Comparison of ENCODE assay signal across 27 cellular contexts in the genomic region with DNA sequence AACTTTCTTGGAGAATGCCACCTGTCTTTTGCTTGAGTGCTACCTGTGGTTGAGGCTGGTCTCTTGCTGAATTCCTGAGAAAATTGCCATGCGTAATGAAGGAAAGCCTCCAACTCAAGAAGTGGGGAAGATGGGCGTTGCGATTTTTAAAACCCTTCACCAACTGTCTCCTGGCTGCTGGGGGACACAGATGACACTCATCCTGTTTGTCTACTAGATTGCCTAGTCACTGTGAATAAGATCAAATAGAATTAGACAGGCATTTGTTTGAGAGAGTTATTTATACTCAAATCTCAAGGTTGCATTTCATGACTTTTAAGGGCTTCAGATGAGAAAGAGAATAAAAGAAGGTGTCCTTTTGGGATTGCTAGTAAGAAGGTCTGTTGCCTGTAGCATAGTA.
"Had no signal": no experiment of that assay in that cellular context is flagged by ENCODE, and none has a peak within 500 bp of the region (broad histone marks: within the 10 kb centered on the region; RNA-seq: fewer than 3 reads in every experiment).

No MANE protein-coding gene starts in this region.

- H2AFZ ChIP-seq: hepatocyte, parathyroid adenoma had no signal

- H3K27ac Mint-ChIP-seq: naive thymus-derived CD8-positive, alpha-beta T cell; progenitor cell of endocrine pancreas; stimulated activated effector memory CD8-positive, alpha-beta T cell treated with anti-CD3 and anti-CD28 coated beads, Interleukin-12 subunit alpha, Interleukin-12 subunit beta, amount 100 ng/mL, for 72 hours; type B pancreatic cell had no signal

- H3K36me3 ChIP-seq: esophagus muscularis mucosa, gastroesophageal sphincter, heart left ventricle, left lung, neutrophil, right lobe of liver, stomach, tibial artery had no signal

- H3K36me3 Mint-ChIP-seq: stimulated activated effector memory CD8-positive, alpha-beta T cell treated with anti-CD3 and anti-CD28 coated beads, Interleukin-12 subunit alpha, Interleukin-12 subunit beta, amount 100 ng/mL, for 72 hours had no signal

- H3K9me3 ChIP-seq: esophagus muscularis mucosa, gastroesophageal sphincter, heart left ventricle, left lung, neutrophil, right lobe of liver, stomach, testis, tibial artery had no signal

- H3K4me3 Mint-ChIP-seq: naive thymus-derived CD8-positive, alpha-beta T cell; stimulated activated effector memory CD8-positive, alpha-beta T cell treated with anti-CD3 and anti-CD28 coated beads, Interleukin-12 subunit alpha, Interleukin-12 subunit beta, amount 100 ng/mL, for 72 hours; type B pancreatic cell had no signal

- ATAC-seq: foreskin keratinocyte; gastroesophageal sphincter; heart left ventricle; left cardiac atrium; left lung; naive thymus-derived CD8-positive, alpha-beta T cell; right lobe of liver; stimulated activated effector memory CD8-positive, alpha-beta T cell treated with anti-CD3 and anti-CD28 coated beads, Interleukin-12 subunit alpha, Interleukin-12 subunit beta, amount 100 ng/mL, for 72 hours had no signal

- DNase-seq: dermis blood vessel endothelial cell; effector memory CD4-positive, alpha-beta T cell; foreskin keratinocyte; heart left ventricle; left cardiac atrium; left lung; mesenchymal stem cell; midbrain; naive thymus-derived CD8-positive, alpha-beta T cell; right lobe of liver; stimulated activated CD4-positive, alpha-beta T cell treated with anti-CD3 and anti-CD28 coated beads, Interleukin-12 subunit alpha, Interleukin-12 subunit beta, amount 100 ng/mL, for 4 hours; stimulated activated CD4-positive, alpha-beta T cell treated with anti-CD3 and anti-CD28 coated beads, Interleukin-2, amount 100 ng/mL, for 24 hours; stimulated activated CD4-positive, alpha-beta T cell treated with anti-CD3 and anti-CD28 coated beads, Interleukin-4, amount 100 ng/mL, for 24 hours; stimulated activated naive CD4-positive, alpha-beta T cell treated with Interleukin-2 at 50 U/mL for 16 hours; stomach; testis; tibial artery had no signal

- H3K4me2 ChIP-seq: hepatocyte, smooth muscle cell had no signal

- H3K4me1 ChIP-seq: foreskin keratinocyte, gastroesophageal sphincter, heart left ventricle, left lung, right lobe of liver, stomach, testis, tibial artery had no signal

- H3K27me3 ChIP-seq: esophagus muscularis mucosa, foreskin keratinocyte, gastroesophageal sphincter, heart left ventricle, hepatocyte, left lung, neutrophil, right lobe of liver, testis, tibial artery had no signal

- H3K79me2 ChIP-seq: hepatocyte, parathyroid adenoma had no signal

- H3K4me3 ChIP-seq: coronary artery, esophagus muscularis mucosa, gastroesophageal sphincter, heart left ventricle, hepatocyte, left lung, right lobe of liver, smooth muscle cell, stomach, testis, tibial artery had no signal

- H3K27me3 Mint-ChIP-seq: progenitor cell of endocrine pancreas had no signal

- H3K27ac ChIP-seq: coronary artery, esophagus muscularis mucosa, foreskin keratinocyte, gastroesophageal sphincter, heart left ventricle, hepatocyte, left lung, neutrophil, parathyroid adenoma, right lobe of liver, stomach, testis, tibial artery had no signal
